29 cellular contexts compared by ENCODE assay signal in the genomic region with DNA sequence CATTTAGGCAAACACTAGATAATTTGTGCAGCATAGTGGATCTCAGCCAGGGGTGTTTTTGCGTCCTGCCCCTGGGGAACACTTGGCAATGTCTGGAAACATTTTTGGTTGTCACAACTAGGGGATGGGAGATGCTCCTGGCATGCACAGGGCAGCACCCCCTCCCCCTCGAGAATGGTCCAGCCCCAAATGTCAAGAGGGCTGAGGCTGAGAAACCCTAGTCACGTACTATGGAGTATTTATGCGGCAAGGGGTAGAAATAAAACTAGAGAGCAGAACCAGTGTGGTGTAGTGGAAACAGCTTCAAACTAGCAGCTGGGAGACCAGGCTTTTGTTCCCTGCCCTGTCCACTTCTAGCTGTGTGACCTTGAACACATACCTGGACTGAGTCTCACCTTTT. TPM values are rescaled to one million over a fixed set of nuclear protein-coding genes. Genes with fewer than 3 reads are reported as not detected.
DNase-seq lines count a peak whose midpoint lies in the region; ATAC-seq, FAIRE-seq and TF ChIP-seq lines count a peak whose summit lies in the region.
"Had no signal": no experiment of that assay in that cellular context is flagged by ENCODE, and none has a peak within 500 bp of the region (broad histone marks: within the 10 kb centered on the region; RNA-seq: fewer than 3 reads in every experiment).

No MANE protein-coding gene starts in this region.

- H3F3A ChIP-seq in MM.1S (ENCODE audit: insufficient read depth, low read length), result peaks cover 19% of the 10 kb centered on the region

- SMC1A ChIA-PET in GM12878 (lab: Charles Lee; ENCODE audit: uncharacterized antibody, unreplicated experiment), result interaction anchor here (1.0 to 16.7 kb wide), 23 partner anchors 8 to 235 kb away, joined by 3 to 281 read pairs (median 7); no protein-coding TSS in a partner anchor

- H3K79me2 ChIP-seq in MM.1S (ENCODE audit: low read length) (peaks cover 53% of the 10 kb centered on the region), GM12878 (ENCODE audit: control insufficient read depth, insufficient read depth, low read length) (no peaks in the 10 kb centered on the region)

- ATAC-seq in A549, result no peak
- peak; percentile 47 for ATAC-seq in GM12878
- ATAC-seq in HG03159 (IDR thresholded peaks at IDR 0.05; ENCODE audit: unreplicated experiment), result no peak
- no peak for ATAC-seq in left lung
- no peak for ATAC-seq in activated T-cell treated with anti-CD3 and anti-CD28 coated beads, Interleukin-2, amount 50 U/mL, for 72 hours (replicated peaks in 1 of 2)

- no peaks in the 10 kb centered on the region for H3K4me1 ChIP-seq in A549
- peaks cover 56% of the 10 kb centered on the region for H3K4me1 ChIP-seq in MM.1S (ENCODE audit: low read length)
- H3K4me1 ChIP-seq in GM12878 (ENCODE audit: control insufficient read depth, insufficient read depth, low read length), result peaks cover 31% of the 10 kb centered on the region
- peaks cover 4 to 88% (median 42%) of the 10 kb centered on the region in 6 donors for H3K4me1 ChIP-seq in spleen
- H3K4me1 ChIP-seq in left lung, result peaks cover 0 to 34% of the 10 kb centered on the region in 2 donors
- H3K4me1 ChIP-seq: BE2C, SJSA1, vagina had no signal

- 89% methylated on average over 4 of the region's 4 CpGs for WGBS in A549 (ENCODE audit: missing lambda C conversion rate)
- 43% methylated on average over 4 of the region's 4 CpGs for WGBS in GM12878 (ENCODE audit: insufficient coverage, insufficient replicate concordance, low lambda C conversion rate, missing lambda C conversion rate)
- 75 to 91% (median 86%) methylated on average over 3 to 4 of the region's 4 CpGs for WGBS in spleen, 5 donors

- DNase-seq in A549 (ENCODE audit: low read depth in 1 of 2, low spot score in 1 of 2) (no peak), MM.1S (no peak), GM12878 (ENCODE audit: low read depth, low spot score) (no peak), spleen (no peak), left lung (no peak)
- DNase-seq in activated T-cell treated with anti-CD3 and anti-CD28 coated beads, Interleukin-2, amount 50 U/mL, for 72 hours, result no peak
- no peak for DNase-seq in activated naive CD4-positive, alpha-beta T cell treated with Interleukin-2 at 50 U/mL for 16 hours
- DNase-seq: activated CD4-positive, alpha-beta T cell treated with anti-CD3 and anti-CD28 coated beads, Interleukin-2, amount 50 U/mL, for 48 hours; activated CD4-positive, CD25-positive, alpha-beta regulatory T cell; activated CD8-positive, alpha-beta memory T cell treated with anti-CD3 and anti-CD28 coated beads, Interleukin-2, amount 50 U/mL, for 48 hours; activated naive CD8-positive, alpha-beta T cell treated with anti-CD3 and anti-CD28 coated beads, Interleukin-2, amount 10 ng/mL, durations not matched to agents 7 days and 5 days; BE2C; COR-L47; DMS53; gastrocnemius medialis; left ventricle myocardium superior; NCI-H1048; NCI-H1694 treated with DMSO at 0.1 percent for 48 hours; ovary; stimulated activated CD4-positive, alpha-beta T cell treated with anti-CD3 and anti-CD28 coated beads, Interleukin-2, amount 100 ng/mL, for 48 hours; T-cell had no signal

- H3K9ac ChIP-seq in MM.1S (ENCODE audit: low read length) (peak overlapping the region; percentile 46; the same call in 1 of the 2 replicates), GM12878 (ENCODE audit: control insufficient read depth, insufficient read depth, low read length) (no peak overlapping the region)

- peak; percentile 86 for FAIRE-seq in A549 (lab: Jason Lieb, UNC)
- FAIRE-seq in GM12878 (lab: Jason Lieb, UNC), result no peak
- FAIRE-seq: G401.6 had no signal

- no peak overlapping the region for H2AFZ ChIP-seq in MM.1S (ENCODE audit: low read length)
- no peak overlapping the region for H2AFZ ChIP-seq in GM12878 (ENCODE audit: control insufficient read depth, low read depth, low read length)

- H3K36me3 Mint-ChIP-seq in activated T-cell treated with anti-CD3 and anti-CD28 coated beads, Interleukin-2, amount 50 U/mL, for 72 hours (ENCODE audit: insufficient read depth in 2 of 2), result peaks cover 0 to 2% of the 10 kb centered on the region in 2 donors
- H3K36me3 Mint-ChIP-seq: natural killer cell treated with Interleukin-12 subunit alpha and Interleukin-12 subunit beta and Interleukin-15 and Interleukin-18, amount 100 ng/mL, for 72 hours had no signal

- peak overlapping the region; percentile 54 to 67; a peak in 4 of 6 replicates for H3K27ac ChIP-seq in A549
- H3K27ac ChIP-seq in MM.1S (ENCODE audit: low read length), result peak overlapping the region; percentile 61
- no peak overlapping the region; the same call in 1 of the 2 replicates for H3K27ac ChIP-seq in GM12878 (ENCODE audit: control insufficient read depth, insufficient read depth)
- H3K27ac ChIP-seq in spleen, result peak overlapping the region in 5 of 8 donors; percentile 18 to 49 (median 45)
- no peak overlapping the region for H3K27ac ChIP-seq in left lung
- H3K27ac ChIP-seq: ovary, right atrium auricular region, SJSA1, vagina had no signal

- in situ Hi-C loops in GM12878 (cut with MboI), result loop anchor here (5.0 to 25.0 kb wide), 3 partner anchors 121 to 1306 kb away; partner anchors contain the start of gene FAM9A

- peaks cover 31% of the 10 kb centered on the region for H3K4me1 Mint-ChIP-seq in activated T-cell treated with anti-CD3 and anti-CD28 coated beads, Interleukin-2, amount 50 U/mL, for 72 hours (ENCODE audit: low read depth)

- no peaks in the 10 kb centered on the region for H3K9me2 ChIP-seq in MM.1S (replicated peaks; ENCODE audit: insufficient read depth, low read length)

- H4K20me1 ChIP-seq in MM.1S (ENCODE audit: insufficient read depth, low read length) (no peaks in the 10 kb centered on the region), GM12878 (ENCODE audit: control insufficient read depth, insufficient read depth) (no peaks in the 10 kb centered on the region)

- no peak for TF ChIP-seq CTCF in A549 (IDR thresholded peaks at IDR 0.05)
- TF ChIP-seq CTCF in MM.1S (IDR thresholded peaks at IDR 0.05; ENCODE audit: low read length), result no peak
- TF ChIP-seq CTCF in GM12878 (IDR thresholded peaks at IDR 0.05 in 2 of 3, conservative IDR thresholded peaks at IDR 0.05 in 1 of 3; ENCODE audit: control insufficient read depth in 2 of 3, extremely low read depth in 1 of 3, insufficient read depth in 1 of 3, low read depth in 3 of 3, low read length in 3 of 3), result no peak
- no peak for TF ChIP-seq CTCF in spleen (IDR thresholded peaks at IDR 0.05 in 8 of 11, conservative IDR thresholded peaks at IDR 0.05 in 3 of 11)
- TF ChIP-seq CTCF in left lung (IDR thresholded peaks at IDR 0.05), result no peak

- no peak for TF ChIP-seq EP300 in A549 (IDR thresholded peaks at IDR 0.05)
- no peak for TF ChIP-seq EP300 in GM12878 (IDR thresholded peaks at IDR 0.05; ENCODE audit: borderline replicate concordance in 1 of 2, control insufficient read depth in 1 of 2, low read depth in 2 of 2, low read length in 2 of 2)

- H3K9me3 Mint-ChIP-seq in activated T-cell treated with anti-CD3 and anti-CD28 coated beads, Interleukin-2, amount 50 U/mL, for 72 hours, result no peaks in the 10 kb centered on the region
- H3K9me3 Mint-ChIP-seq: activated naive CD8-positive, alpha-beta T cell treated with anti-CD3 and anti-CD28 coated beads, Interleukin-2, amount 10 ng/mL, durations not matched to agents 7 days and 5 days; natural killer cell treated with Interleukin-12 subunit alpha and Interleukin-12 subunit beta and Interleukin-15 and Interleukin-18, amount 100 ng/mL, for 72 hours; T-cell had no signal

- H3K4me3 ChIP-seq in A549 (no peak overlapping the region), MM.1S (ENCODE audit: low read length) (no peak overlapping the region), GM12878 (no peak overlapping the region), spleen (no peak overlapping the region), left lung (no peak overlapping the region)
- H3K4me3 ChIP-seq: coronary artery, gastrocnemius medialis, ovary, right atrium auricular region, SJSA1, thoracic aorta, vagina had no signal

- H3K9me3 ChIP-seq in A549 (peaks cover 55% of the 10 kb centered on the region), MM.1S (replicated peaks; ENCODE audit: insufficient read depth, low read length) (no peaks in the 10 kb centered on the region), GM12878 (replicated peaks; ENCODE audit: control insufficient read depth, insufficient read depth, low read length) (no peaks in the 10 kb centered on the region), spleen (peaks cover 0 to 8% (median 0%) of the 10 kb centered on the region in 8 donors), left lung (no peaks in the 10 kb centered on the region)
- H3K9me3 ChIP-seq: BE2C, gastrocnemius medialis, ovary, right atrium auricular region, thoracic aorta, vagina had no signal

- RAD21 ChIA-PET in GM12878 (lab: Charles Lee; ENCODE audit: unreplicated experiment), result interaction anchor here (0.7 to 13.2 kb wide), 27 partner anchors 8 to 242 kb away, joined by 3 to 424 read pairs (median 4); no protein-coding TSS in a partner anchor

- no peak overlapping the region for H3K27ac Mint-ChIP-seq in activated T-cell treated with anti-CD3 and anti-CD28 coated beads, Interleukin-2, amount 50 U/mL, for 72 hours
- H3K27ac Mint-ChIP-seq: activated naive CD8-positive, alpha-beta T cell treated with anti-CD3 and anti-CD28 coated beads, Interleukin-2, amount 10 ng/mL, durations not matched to agents 7 days and 5 days had no signal

- no peak for TF ChIP-seq POLR2A in A549 (IDR thresholded peaks at IDR 0.05; ENCODE audit: low read length)
- no peak for TF ChIP-seq POLR2A in GM12878 (IDR thresholded peaks at IDR 0.05; ENCODE audit: low read depth, low read length)
- TF ChIP-seq POLR2A in spleen (IDR thresholded peaks at IDR 0.05), result no peak

- BruUV-seq in GM12878 (replicated peaks; lab: Mats Ljungman, UMichigan), result no TSS peak

- no peaks in the 10 kb centered on the region for H3K27me3 Mint-ChIP-seq in activated T-cell treated with anti-CD3 and anti-CD28 coated beads, Interleukin-2, amount 50 U/mL, for 72 hours (ENCODE audit: low read depth)
- H3K27me3 Mint-ChIP-seq: activated naive CD8-positive, alpha-beta T cell treated with anti-CD3 and anti-CD28 coated beads, Interleukin-2, amount 10 ng/mL, durations not matched to agents 7 days and 5 days; natural killer cell treated with Interleukin-12 subunit alpha and Interleukin-12 subunit beta and Interleukin-15 and Interleukin-18, amount 100 ng/mL, for 72 hours; T-cell had no signal

- POLR2A ChIA-PET in A549 (lab: Yijun Ruan, JAX), result interaction anchor here (0.6 kb wide), 1 partner anchor 121 kb away, joined by 11 read pairs; no protein-coding TSS in a partner anchor
- POLR2A ChIA-PET in GM12878 (lab: Charles Lee), result interaction anchor here (0.6 to 4.5 kb wide), 6 partner anchors 12 to 127 kb away, joined by 3 to 42 read pairs (median 4); no protein-coding TSS in a partner anchor

- H3K27me3 ChIP-seq in MM.1S (replicated peaks; ENCODE audit: insufficient read depth, low read length) (no peaks in the 10 kb centered on the region), GM12878 (replicated peaks in 1 of 2; ENCODE audit: control insufficient read depth in 2 of 2, insufficient read depth in 2 of 2, low read length in 1 of 2) (no peaks in the 10 kb centered on the region), spleen (replicated peaks in 1 of 7) (no peaks in the 10 kb centered on the region), left lung (no peaks in the 10 kb centered on the region)
- H3K27me3 ChIP-seq: BE2C, gastrocnemius medialis, ovary, right atrium auricular region, SJSA1, vagina had no signal

- CTCF ChIA-PET in A549 (lab: Yijun Ruan, JAX) (interaction anchor here (1.1 to 9.8 kb wide), 37 partner anchors 9 to 655 kb away, joined by 3 to 216 read pairs (median 11); no protein-coding TSS in a partner anchor), GM12878 (lab: Yijun Ruan, JAX) (interaction anchor here (0.7 to 12.3 kb wide), 35 partner anchors 7 to 246 kb away, joined by 3 to 412 read pairs (median 15); partner anchors contain the start of gene CLCN4)

- no peak for TF ChIP-seq RAD21 in A549 (conservative IDR thresholded peaks at IDR 0.05 in 1 of 2, IDR thresholded peaks at IDR 0.05 in 1 of 2)
- TF ChIP-seq RAD21 in GM12878 (IDR thresholded peaks at IDR 0.05; ENCODE audit: insufficient read depth, low read depth, low read length), result no peak

- intact Hi-C loops in GM12878 (cut with micrococcal nuclease; ENCODE audit: unreplicated experiment) (loop anchor here (2.0 to 10.0 kb wide), 5 partner anchors 20 to 1301 kb away; no protein-coding TSS in a partner anchor), spleen (cut with DNase I; ENCODE audit: low total_unique reads) (loop anchor here (2.0 to 10.0 kb wide), 2 partner anchors 124 to 234 kb away; no protein-coding TSS in a partner anchor), left lung (cut with DNase I) (loop anchor here in 1 of 2 donors (5.0 to 10.0 kb wide), 2 partner anchors 121 to 224 kb away; no protein-coding TSS in a partner anchor)

- H3K36me3 ChIP-seq in MM.1S (replicated peaks; ENCODE audit: insufficient read depth, low read length) (0 out of 2 replicates have a peak, but pooled peaks cover 4% of the 10 kb centered on the region), GM12878 (ENCODE audit: control insufficient read depth in 2 of 2, insufficient read depth in 2 of 2, low read length in 1 of 2) (peaks cover 0 to 5% of the 10 kb centered on the region in 2 experiments; a peak in 3 of 4 replicates), spleen (peaks cover 0 to 31% (median 8%) of the 10 kb centered on the region in 6 donors), left lung (peaks cover 0 to 15% of the 10 kb centered on the region in 2 donors)
- H3K36me3 ChIP-seq: BE2C, gastrocnemius medialis, ovary, thoracic aorta had no signal

- H3K4me2 ChIP-seq in A549, result no peak overlapping the region
- H3K4me2 ChIP-seq in MM.1S (ENCODE audit: low read depth, low read length), result no peak overlapping the region
- H3K4me2 ChIP-seq in GM12878 (ENCODE audit: control insufficient read depth, insufficient read depth), result peak overlapping the region; percentile 9

- H3K4me3 Mint-ChIP-seq in activated T-cell treated with anti-CD3 and anti-CD28 coated beads, Interleukin-2, amount 50 U/mL, for 72 hours, result no peak overlapping the region
- H3K4me3 Mint-ChIP-seq: activated naive CD8-positive, alpha-beta T cell treated with anti-CD3 and anti-CD28 coated beads, Interleukin-2, amount 10 ng/mL, durations not matched to agents 7 days and 5 days; natural killer cell treated with Interleukin-12 subunit alpha and Interleukin-12 subunit beta and Interleukin-15 and Interleukin-18, amount 100 ng/mL, for 72 hours; T-cell had no signal

RNA-seq across cellular contexts. Expression of gene CLCN4, which starts 38.2 kb away (rescaled TPM):
- 4.4 and 4.7 TPM in 2 replicates for polyA plus RNA-seq in A549 (2011; rRNA removed)
- polyA plus RNA-seq in A549 (2012; cell fraction: cytosol; rRNA removed), result 3.0 and 3.3 TPM in 2 replicates
- polyA plus RNA-seq in A549 (2012; cell fraction: nucleus; rRNA removed), result 3.0 and 3.6 TPM in 2 replicates
- polyA plus RNA-seq in A549 (2017; fragmentation: RNase III; extraction: RNeasy Plus Mini Kit Qiagen cat#74134 plus additional on column Dnase treatment), result 2.7 to 2.9 TPM (median 2.8 TPM) in 3 replicates
- polyA minus RNA-seq in A549 (2011; rRNA and poly(A)+ RNA removed), result 8.1 and 10.7 TPM in 2 replicates
- total RNA-seq in GM12878 (2013; cell fraction: nucleolus; rRNA removed), result 3.0 TPM in 2 replicates
- total RNA-seq in GM12878 (2014; rRNA removed), result 4.0 and 4.1 TPM in 2 replicates
- 2.9 and 3.2 TPM in 2 replicates for total RNA-seq in GM12878 (2014; rRNA removed; fragmentation: Illumina TruSeq; extraction: Trizol)
- total RNA-seq in GM12878 (2021), result 6.9 and 8.0 TPM in 2 replicates
- polyA plus RNA-seq in GM12878 (2011; ENCODE audit: low read depth), result not detected
- polyA plus RNA-seq in GM12878 (2011; rRNA removed), result 0.91 and 1.0 TPM in 2 replicates
- 1.3 and 1.6 TPM in 2 replicates for polyA plus RNA-seq in GM12878 (2011; cell fraction: cytosol; rRNA removed)
- 0.86 and 1.6 TPM in 2 replicates for polyA plus RNA-seq in GM12878 (2011; cell fraction: nucleus; rRNA removed)
- polyA plus RNA-seq in GM12878 (2012), result 0.03 and 0.20 TPM in 2 replicates
- polyA plus RNA-seq in GM12878 (2014; fragmentation: Illumina TruSeq; extraction: Trizol), result 2.9 and 4.9 TPM in 2 replicates
- 1 to 10 TPM in 1 of 2 experiments, under 1 TPM in 1; 0.90 to 1.1 TPM for polyA plus RNA-seq in GM12878 (2014; fragmentation: Nextera tagmentation; extraction: Ambion mirVana)
- 2.6 and 2.7 TPM in 2 replicates for polyA plus RNA-seq in GM12878 (2014; rRNA removed)
- 1 to 10 TPM; 3.2 to 4.3 TPM for polyA plus RNA-seq in GM12878 (2016; fragmentation: Nextera tagmentation; extraction: Ambion mirVana)
- polyA minus RNA-seq in GM12878 (2011; rRNA and poly(A)+ RNA removed), result 2.8 and 3.7 TPM in 2 replicates
- polyA minus RNA-seq in GM12878 (2011; cell fraction: cytosol; rRNA and poly(A)+ RNA removed), result 1.6 and 1.7 TPM in 2 replicates
- polyA minus RNA-seq in GM12878 (2011; cell fraction: nucleus; rRNA and poly(A)+ RNA removed), result 0.73 and 2.3 TPM in 2 replicates
- total RNA-seq in spleen, result 10 to 100 TPM in 1 of 7 donors, 1 to 10 TPM in 6; 4.8 to 10.9 (median 5.3) TPM
- polyA plus RNA-seq in spleen, result under 1 TPM; 0.63 to 0.85 (median 0.64) TPM
- 10 to 100 TPM in 1 of 2 donors, 1 to 10 TPM in 1; 7.8 to 11.8 TPM for total RNA-seq in left lung
- total RNA-seq in activated T-cell treated with anti-CD3 and anti-CD28 coated beads, Interleukin-2, amount 50 U/mL, for 72 hours, result under 1 TPM; 0.02 to 0.19 TPM
- total RNA-seq: natural killer cell treated with Interleukin-12 subunit alpha and Interleukin-12 subunit beta and Interleukin-15 and Interleukin-18, amount 100 ng/mL, for 72 hours had no signal

Comparison
In these comparisons a context has a peak if more than half of its experiments do, and no peak if none do; other contexts are left out.
1. H3K27ac ChIP-seq: peak in A549 (2 of 2), MM.1S (single experiment) and spleen (5 of 8); none in GM12878 (single experiment) and left lung (0 of 2).